In the genomic region with DNA sequence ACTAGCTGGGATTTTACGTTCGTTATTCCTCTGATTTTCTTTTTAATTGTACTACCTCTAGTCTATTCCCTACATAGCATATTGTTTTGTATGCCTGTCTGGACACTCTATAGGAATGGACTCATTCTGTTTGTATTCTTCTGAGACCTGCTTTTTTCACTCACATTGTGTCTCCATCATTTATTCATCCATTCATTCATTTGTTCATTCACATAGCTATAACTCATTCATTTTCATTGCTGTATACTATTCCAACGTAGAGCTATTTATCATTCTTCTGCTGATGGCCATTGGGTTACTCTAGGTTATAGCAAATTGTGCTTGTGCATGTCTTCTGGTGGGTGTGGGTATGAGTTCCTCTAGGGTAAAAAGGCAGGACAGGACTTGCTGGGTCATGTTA, we compare ENCODE assay signal across 24 cellular contexts.
"Had no signal": no experiment of that assay in that cellular context is flagged by ENCODE, and none has a peak within 500 bp of the region (broad histone marks: within the 10 kb centered on the region; RNA-seq: fewer than 3 reads in every experiment).

No MANE protein-coding gene starts in this region.

- DNase-seq: IMR-90, Kasumi-1, MM.1S, NCI-H1092 treated with DMSO at 0.1 percent for 48 hours, NCI-H1436, NCI-H187, NCI-H2029, NCI-H2081 treated with DMSO at 0.1 percent for 48 hours, NCI-H2171, NCI-H226, NCI-H446, NCI-H510A, NCI-H524 treated with DMSO at 0.1 percent for 48 hours, NCI-H69, NCI-H774, Right ventricle myocardium superior, RPMI8226, SIG-M5 had no signal

- H3K9me3 ChIP-seq: SJSA1 had no signal

- H3K27ac ChIP-seq: HL-60, KMS-11, SJSA1, SK-N-MC had no signal

- H3K36me3 ChIP-seq: SJSA1 had no signal

- H3K9ac ChIP-seq: KMS-11 had no signal

- ATAC-seq: HepG2 had no signal

- H3K4me3 ChIP-seq: SJSA1, SK-N-MC had no signal

- FAIRE-seq: HepG2, RCC 7860 had no signal

- H3K4me2 ChIP-seq: KMS-11 had no signal

- H3K27me3 ChIP-seq: SJSA1 had no signal
